In the genomic region with DNA sequence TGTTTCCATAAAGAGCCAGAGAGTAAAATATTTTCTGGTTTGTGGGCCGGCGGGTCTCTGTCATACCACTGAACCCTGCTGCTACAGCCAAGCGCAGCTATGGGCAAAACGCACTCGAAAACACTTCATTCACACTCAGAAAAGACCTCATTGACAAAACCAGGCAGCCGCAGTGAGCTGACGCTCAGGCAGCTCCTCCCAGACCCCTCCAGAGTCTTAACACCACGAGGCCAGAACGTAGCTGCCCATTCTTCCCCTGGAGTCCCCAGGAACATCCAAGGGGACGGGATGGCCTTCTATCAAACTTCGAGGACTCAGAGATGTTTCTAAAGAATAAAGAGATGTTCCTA, we compare ENCODE assay signal across 18 cellular contexts. TPM values are rescaled to one million over a fixed set of nuclear protein-coding genes. Genes with fewer than 3 reads are reported as not detected.
DNase-seq lines count a peak whose midpoint lies in the region; ATAC-seq, FAIRE-seq and TF ChIP-seq lines count a peak whose summit lies in the region.
"Had no signal": no experiment of that assay in that cellular context is flagged by ENCODE, and none has a peak within 500 bp of the region (broad histone marks: within the 10 kb centered on the region; RNA-seq: fewer than 3 reads in every experiment).

No MANE protein-coding gene starts in this region.

- H3K27me3 Mint-ChIP-seq in activated CD4-positive, alpha-beta memory T cell treated with anti-CD3 and anti-CD28 coated beads, Interleukin-2, amount 10 ng/mL, durations not matched to agents 7 days and 5 days: peaks cover 2% of the 10 kb centered on the region
- H3K27me3 Mint-ChIP-seq in effector memory CD8-positive, alpha-beta T cell: peaks cover 0 to 15% of the 10 kb centered on the region in 2 donors
- H3K27me3 Mint-ChIP-seq: activated CD8-positive, alpha-beta T cell treated with anti-CD3 and anti-CD28 coated beads for 36 hours had no signal

- no peaks in the 10 kb centered on the region for H3K36me3 Mint-ChIP-seq in activated CD4-positive, alpha-beta memory T cell treated with anti-CD3 and anti-CD28 coated beads, Interleukin-2, amount 10 ng/mL, durations not matched to agents 7 days and 5 days (ENCODE audit: low read depth)
- H3K36me3 Mint-ChIP-seq in effector memory CD8-positive, alpha-beta T cell (ENCODE audit: insufficient read depth): no peaks in the 10 kb centered on the region

- intact Hi-C loops in cardiac septum (cut with DNase I): loop anchor here (2.0 to 5.0 kb wide), 2 partner anchors 52 to 523 kb away; no protein-coding TSS in a partner anchor

- ATAC-seq in left lobe of liver: no peak
- ATAC-seq in GM21786 (IDR thresholded peaks at IDR 0.05; ENCODE audit: unreplicated experiment): no peak
- ATAC-seq in effector memory CD8-positive, alpha-beta T cell (replicated peaks): no peak
- ATAC-seq: activated CD8-positive, alpha-beta T cell treated with anti-CD3 and anti-CD28 coated beads for 36 hours; foreskin keratinocyte; right lobe of liver had no signal

- no peak for FAIRE-seq in H54 (lab: Jason Lieb, UNC)

- no peaks in the 10 kb centered on the region for H3K9me3 ChIP-seq in right atrium auricular region
- H3K9me3 ChIP-seq: right lobe of liver had no signal

- no peak overlapping the region for H3K27ac Mint-ChIP-seq in activated CD4-positive, alpha-beta memory T cell treated with anti-CD3 and anti-CD28 coated beads, Interleukin-2, amount 10 ng/mL, durations not matched to agents 7 days and 5 days
- peak overlapping the region in 1 of 2 donors; percentile 6 for H3K27ac Mint-ChIP-seq in effector memory CD8-positive, alpha-beta T cell
- H3K27ac Mint-ChIP-seq: activated CD8-positive, alpha-beta T cell treated with anti-CD3 and anti-CD28 coated beads for 36 hours; activated T-helper 2 cell treated with anti-CD3 and anti-CD28 coated beads, Interferon-gamma antibody, Interleukin-2, Interleukin-4, amounts not matched to agents 10 μg/mL and 5 μg/mL and 100 μg/mL, durations not matched to agents 14 hours and 24 hours and 36 hours had no signal

- no peak for TF ChIP-seq CTCF in right atrium auricular region (IDR thresholded peaks at IDR 0.05)
- no peak for TF ChIP-seq CTCF in coronary artery (IDR thresholded peaks at IDR 0.05)

- H3K36me3 ChIP-seq in right atrium auricular region: peaks cover 47% of the 10 kb centered on the region
- H3K36me3 ChIP-seq: right lobe of liver had no signal

- H3K27ac ChIP-seq in right atrium auricular region (no peak overlapping the region), coronary artery (no peak overlapping the region)
- H3K27ac ChIP-seq: foreskin keratinocyte, right lobe of liver had no signal

- H3K27me3 ChIP-seq in right atrium auricular region: no peaks in the 10 kb centered on the region
- H3K27me3 ChIP-seq: foreskin keratinocyte, right lobe of liver had no signal

- POLR2A ChIA-PET in activated CD4-positive, alpha-beta memory T cell treated with anti-CD3 and anti-CD28 coated beads, Interleukin-2, amount 10 ng/mL, durations not matched to agents 7 days and 5 days (lab: Charles Lee): no interaction called here

- DNase-seq in cardiac septum (ENCODE audit: low spot score) (peak; percentile 59), right atrium auricular region (ENCODE audit: low spot score) (no peak), left lobe of liver (ENCODE audit: low spot score) (peak; percentile 19), coronary artery (ENCODE audit: low spot score) (no peak), H54 (ENCODE audit: insufficient read length, low spot score) (no peak)
- DNase-seq in activated CD4-positive, alpha-beta memory T cell treated with anti-CD3 and anti-CD28 coated beads, Interleukin-2, amount 10 ng/mL, durations not matched to agents 7 days and 5 days: peak; percentile 14
- DNase-seq in effector memory CD8-positive, alpha-beta T cell: no peak
- DNase-seq: activated CD8-positive, alpha-beta T cell treated with anti-CD3 and anti-CD28 coated beads for 36 hours; amygdala; cerebellar nuclear complex; foreskin keratinocyte; KBM-7; stimulated activated CD4-positive, alpha-beta T cell treated with anti-CD3 and anti-CD28 coated beads, Interleukin-1b, Interleukin-23, amount 100 ng/mL, for 48 hours; SW 1271 had no signal

- TF ChIP-seq POLR2A in H54 (IDR thresholded peaks at IDR 0.05; ENCODE audit: low read depth, low read length): no peak

- peaks cover 11% of the 10 kb centered on the region for H3K4me1 Mint-ChIP-seq in activated CD4-positive, alpha-beta memory T cell treated with anti-CD3 and anti-CD28 coated beads, Interleukin-2, amount 10 ng/mL, durations not matched to agents 7 days and 5 days
- H3K4me1 Mint-ChIP-seq in effector memory CD8-positive, alpha-beta T cell (ENCODE audit: low read depth in 2 of 2): peaks cover 20 to 32% of the 10 kb centered on the region in 2 donors

- H3K9me3 Mint-ChIP-seq in activated CD4-positive, alpha-beta memory T cell treated with anti-CD3 and anti-CD28 coated beads, Interleukin-2, amount 10 ng/mL, durations not matched to agents 7 days and 5 days: no peaks in the 10 kb centered on the region
- no peaks in the 10 kb centered on the region for H3K9me3 Mint-ChIP-seq in effector memory CD8-positive, alpha-beta T cell
- H3K9me3 Mint-ChIP-seq: activated CD8-positive, alpha-beta T cell treated with anti-CD3 and anti-CD28 coated beads for 36 hours; activated T-helper 2 cell treated with anti-CD3 and anti-CD28 coated beads, Interferon-gamma antibody, Interleukin-2, Interleukin-4, amounts not matched to agents 10 μg/mL and 5 μg/mL and 100 μg/mL, durations not matched to agents 14 hours and 24 hours and 36 hours had no signal

- CTCF ChIA-PET in activated CD4-positive, alpha-beta memory T cell treated with anti-CD3 and anti-CD28 coated beads, Interleukin-2, amount 10 ng/mL, durations not matched to agents 7 days and 5 days (lab: Charles Lee): interaction anchor here (1.4 kb wide), 1 partner anchor 524 kb away, joined by 3 read pairs; no protein-coding TSS in a partner anchor

- H3K4me3 Mint-ChIP-seq in activated CD4-positive, alpha-beta memory T cell treated with anti-CD3 and anti-CD28 coated beads, Interleukin-2, amount 10 ng/mL, durations not matched to agents 7 days and 5 days: no peak overlapping the region
- no peak overlapping the region for H3K4me3 Mint-ChIP-seq in effector memory CD8-positive, alpha-beta T cell
- H3K4me3 Mint-ChIP-seq: activated CD8-positive, alpha-beta T cell treated with anti-CD3 and anti-CD28 coated beads for 36 hours had no signal

- H3K4me3 ChIP-seq in right atrium auricular region: no peak overlapping the region
- H3K4me3 ChIP-seq in coronary artery: no peak overlapping the region
- H3K4me3 ChIP-seq: right lobe of liver had no signal

- peaks cover 0 to 18% of the 10 kb centered on the region in 2 donors for H3K4me1 ChIP-seq in right atrium auricular region
- H3K4me1 ChIP-seq: right lobe of liver had no signal

RNA-seq across cellular contexts. Expression of gene ZBP1, which starts 35.6 kb away (rescaled TPM):
- total RNA-seq in cardiac septum: 0.43 TPM
- not detected for total RNA-seq in right atrium auricular region
- 10 to 100 TPM; 51.9 to 57.7 TPM for total RNA-seq in activated CD4-positive, alpha-beta memory T cell treated with anti-CD3 and anti-CD28 coated beads, Interleukin-2, amount 10 ng/mL, durations not matched to agents 7 days and 5 days
- total RNA-seq in left lobe of liver: 0.08 TPM
- total RNA-seq: foreskin keratinocyte, H4 had no signal

RNA-seq across cellular contexts. Expression of gene PMEPA1, which starts 54.0 kb away (rescaled TPM):
- total RNA-seq in cardiac septum: 34.8 TPM
- total RNA-seq in right atrium auricular region: 10 to 100 TPM; 12.5 to 16.7 TPM
- 1 to 10 TPM in 1 of 2 experiments, under 1 TPM in 1; 0.76 to 1.3 TPM for total RNA-seq in activated CD4-positive, alpha-beta memory T cell treated with anti-CD3 and anti-CD28 coated beads, Interleukin-2, amount 10 ng/mL, durations not matched to agents 7 days and 5 days
- 5.2 TPM for total RNA-seq in left lobe of liver

Comparison
In these comparisons a context has a peak if more than half of its experiments do, and no peak if none do; other contexts are left out.
1. DNase-seq: peak in cardiac septum (single experiment), activated CD4-positive, alpha-beta memory T cell treated with anti-CD3 and anti-CD28 coated beads, Interleukin-2, amount 10 ng/mL, durations not matched to agents 7 days and 5 days (single experiment) and left lobe of liver (single experiment); none in right atrium auricular region (single experiment), coronary artery (single experiment), effector memory CD8-positive, alpha-beta T cell (0 of 3) and H54 (single experiment).
2. RNA of gene ZBP1, which starts 35.6 kb away (total RNA-seq): 51.9 to 57.7 TPM in activated CD4-positive, alpha-beta memory T cell treated with anti-CD3 and anti-CD28 coated beads, Interleukin-2, amount 10 ng/mL, durations not matched to agents 7 days and 5 days; 0.43 TPM in cardiac septum (single experiment), 0.08 TPM in left lobe of liver (single experiment) and not detected in right atrium auricular region; every median in the first group is over 10 times any median in the second.